ENCODE assay signal across 8 cellular contexts in the genomic region with DNA sequence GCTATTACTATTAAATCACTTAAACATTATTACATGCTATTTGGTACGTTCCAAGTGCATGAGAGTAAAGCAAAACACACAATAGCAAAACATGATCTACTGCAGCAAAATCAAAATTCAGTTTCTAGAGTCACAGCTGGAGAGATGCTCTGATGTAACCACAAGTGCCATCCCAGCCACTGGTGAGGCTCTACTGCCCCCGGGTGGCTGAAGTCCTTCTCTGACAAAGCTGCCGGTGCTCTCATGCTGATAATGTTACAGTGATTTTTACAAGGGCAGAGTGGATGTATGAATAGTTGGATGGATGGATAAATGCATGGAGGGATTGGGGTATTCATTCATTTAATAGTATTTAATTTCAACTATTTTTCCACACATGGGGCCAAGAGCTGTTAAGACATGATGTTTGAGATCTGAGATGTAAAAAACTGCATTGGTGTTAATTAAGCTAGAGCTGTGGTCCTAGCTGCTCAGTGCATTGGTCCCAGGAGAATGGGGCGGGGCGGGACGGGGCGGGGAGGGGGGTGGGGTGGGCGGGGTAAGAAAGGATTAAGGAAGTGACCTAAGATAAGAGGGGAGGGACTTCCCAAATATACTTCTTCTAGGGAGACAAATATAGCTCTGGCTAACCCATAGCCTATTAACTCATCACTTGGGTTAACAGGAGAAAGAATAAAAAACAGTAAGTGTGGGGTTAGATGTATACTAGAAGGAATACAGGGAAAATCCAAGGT. TPM values are rescaled to one million over a fixed set of nuclear protein-coding genes. Genes with fewer than 3 reads are reported as not detected.
DNase-seq lines count a peak whose midpoint lies in the region; ATAC-seq and TF ChIP-seq lines count a peak whose summit lies in the region.

No MANE protein-coding gene starts in this region.

- peaks cover 9 to 24% (median 18%) of the 10 kb centered on the region in 5 donors for H3K27me3 Mint-ChIP-seq in naive thymus-derived CD8-positive, alpha-beta T cell

- H3K4me3 Mint-ChIP-seq in naive thymus-derived CD8-positive, alpha-beta T cell: no peak overlapping the region

- no peak for TF ChIP-seq POLR2A in esophagus squamous epithelium (IDR thresholded peaks at IDR 0.05)
- TF ChIP-seq POLR2A in stomach (IDR thresholded peaks at IDR 0.05): no peak

- peaks cover 19% of the 10 kb centered on the region for H3K4me1 ChIP-seq in OCI-LY7 (ENCODE audit: insufficient read depth, low read length, poor library complexity, severe bottlenecking)
- no peaks in the 10 kb centered on the region for H3K4me1 ChIP-seq in esophagus squamous epithelium
- no peaks in the 10 kb centered on the region for H3K4me1 ChIP-seq in stomach

- H3K9me3 ChIP-seq in OCI-LY7 (ENCODE audit: low read length) (no peaks in the 10 kb centered on the region), esophagus squamous epithelium (no peaks in the 10 kb centered on the region), stomach (no peaks in the 10 kb centered on the region)

- H3K9me2 ChIP-seq in OCI-LY7 (ENCODE audit: insufficient read depth, low read length): no peaks in the 10 kb centered on the region

- in situ Hi-C loops in KBM-7 (cut with MboI; ENCODE audit: low pct_unique_long_range_greater_than_20kb, low sequenced_read_pairs): no loop called here

- no peaks in the 10 kb centered on the region for H3K79me2 ChIP-seq in OCI-LY7 (ENCODE audit: insufficient read depth, low read depth, low read length)

- POLR2A ChIA-PET in OCI-LY7 (lab: Charles Lee): no interaction called here
- POLR2A ChIA-PET in naive thymus-derived CD8-positive, alpha-beta T cell (lab: Charles Lee): no interaction called here

- H4K20me1 ChIP-seq in OCI-LY7 (ENCODE audit: insufficient read depth, low read length): no peaks in the 10 kb centered on the region

- H3K36me3 ChIP-seq in OCI-LY7 (ENCODE audit: insufficient read depth, low read length): no peaks in the 10 kb centered on the region
- no peaks in the 10 kb centered on the region for H3K36me3 ChIP-seq in esophagus squamous epithelium
- H3K36me3 ChIP-seq in stomach: no peaks in the 10 kb centered on the region

- H3K36me3 Mint-ChIP-seq in naive thymus-derived CD8-positive, alpha-beta T cell: no peaks in the 10 kb centered on the region

- H3K27ac Mint-ChIP-seq in naive thymus-derived CD8-positive, alpha-beta T cell: no peak overlapping the region

- BruUV-seq in OCI-LY7 (replicated peaks; lab: Mats Ljungman, UMichigan): no TSS peak

- peak; percentile 21 for DNase-seq in DMS 273 treated with DMSO at 0.1 percent for 48 hours (lab: John Stamatoyannopoulos, UW)
- peak; percentile 86 for DNase-seq in KBM-7
- DNase-seq in OCI-LY7 (ENCODE audit: low spot score): peak; percentile 88
- peak; percentile 44 for DNase-seq in activated T-cell treated with anti-CD3 and anti-CD28 coated beads for 4 hours
- no peak for DNase-seq in esophagus squamous epithelium (lab: John Stamatoyannopoulos, UW)
- DNase-seq in naive thymus-derived CD8-positive, alpha-beta T cell: peak; percentile 19 to 78 (median 48)
- DNase-seq in stomach: peak; percentile 69
- no peak for DNase-seq in OCI-M2 (lab: John Stamatoyannopoulos, UW; ENCODE audit: unreplicated experiment)

- TF ChIP-seq CTCF in OCI-LY7 (conservative IDR thresholded peaks at IDR 0.05; ENCODE audit: low read length): peak; percentile 100
- TF ChIP-seq CTCF in esophagus squamous epithelium (IDR thresholded peaks at IDR 0.05): peak in 5 of 6 experiments; percentile 68 to 85 (median 76)
- peak in 5 of 7 experiments; percentile 40 to 68 (median 59) for TF ChIP-seq CTCF in stomach (IDR thresholded peaks at IDR 0.05)

- no peak for TF ChIP-seq EP300 in stomach (IDR thresholded peaks at IDR 0.05)

- peak overlapping the region; percentile 50; the same call in 1 of the 2 replicates for H2AFZ ChIP-seq in OCI-LY7 (ENCODE audit: low read length)

- no peaks in the 10 kb centered on the region for H3K9me3 Mint-ChIP-seq in naive thymus-derived CD8-positive, alpha-beta T cell

- H3K27ac ChIP-seq in OCI-LY7 (ENCODE audit: low read depth, low read length, poor library complexity, severe bottlenecking): no peak overlapping the region
- H3K27ac ChIP-seq in esophagus squamous epithelium: no peak overlapping the region
- H3K27ac ChIP-seq in stomach: no peak overlapping the region

- peak; percentile 47 to 71 for ATAC-seq in naive thymus-derived CD8-positive, alpha-beta T cell

- H3K27me3 ChIP-seq in esophagus squamous epithelium: peaks cover 0 to 14% (median 0%) of the 10 kb centered on the region in 4 donors
- peaks cover 0 to under 1% (median 0%) of the 10 kb centered on the region in 3 donors for H3K27me3 ChIP-seq in stomach

- H3K4me3 ChIP-seq in OCI-LY7 (ENCODE audit: low read depth, low read length, poor library complexity, severe bottlenecking) (no peak overlapping the region), esophagus squamous epithelium (no peak overlapping the region), stomach (no peak overlapping the region)

- peaks cover 0 to under 1% (median 0%) of the 10 kb centered on the region in 4 donors for H3K4me1 Mint-ChIP-seq in naive thymus-derived CD8-positive, alpha-beta T cell

- CTCF ChIA-PET in OCI-LY7 (lab: Charles Lee; ENCODE audit: unreplicated experiment): interaction anchor here (0.5 to 2.1 kb wide), 4 partner anchors 67 to 375 kb away, joined by 3 to 9 read pairs (median 3); no protein-coding TSS in a partner anchor

- 1 to 3% methylated on average over 3 to 7 of the region's 8 CpGs for WGBS in esophagus squamous epithelium, 2 donors
- WGBS in stomach, 5 donors: 1 to 6% (median 3%) methylated on average over 8 of the region's 8 CpGs

- intact Hi-C loops in OCI-LY7 (cut with micrococcal nuclease; ENCODE audit: unreplicated experiment): loop anchor here (1.0 to 5.0 kb wide), 5 partner anchors 48 to 375 kb away; no protein-coding TSS in a partner anchor
- intact Hi-C loops in esophagus squamous epithelium (cut with DNase I): no loop called here
- intact Hi-C loops in stomach (cut with DNase I; ENCODE audit: low total_unique reads): no loop called here

- H3K4me2 ChIP-seq in OCI-LY7 (ENCODE audit: low read length): peak overlapping the region; percentile 45

RNA-seq across cellular contexts. Expression of a gene that starts 5.3 kb away (rescaled TPM):
- not detected in 2 replicates for total RNA-seq in OCI-LY7 (2014; rRNA removed; shearing (Covaris generic))
- total RNA-seq in OCI-LY7 (2022) (not detected in 2 replicates), esophagus squamous epithelium (1 to 10 TPM in 3 of 4 donors, not detected in 1; 1.1 to 2.1 (median 1.4) TPM), stomach (10 to 100 TPM in 1 of 5 donors, 1 to 10 TPM in 3, not detected in 1; 1.8 to 19.8 (median 2.3) TPM)
- under 1 TPM; 0.60 to 0.69 TPM for total RNA-seq in naive thymus-derived CD8-positive, alpha-beta T cell
- under 1 TPM; 0.36 to 0.94 (median 0.80) TPM for polyA plus RNA-seq in naive thymus-derived CD8-positive, alpha-beta T cell
- 1 to 10 TPM; 1.6 to 4.1 (median 3.4) TPM for polyA plus RNA-seq in stomach

Comparison
In these comparisons a context has a peak if more than half of its experiments do, and no peak if none do; other contexts are left out.
1. DNase-seq: peak in DMS 273 treated with DMSO at 0.1 percent for 48 hours (single experiment), KBM-7 (single experiment), OCI-LY7 (single experiment), activated T-cell treated with anti-CD3 and anti-CD28 coated beads for 4 hours (single experiment), naive thymus-derived CD8-positive, alpha-beta T cell (10 of 10) and stomach (single experiment); none in esophagus squamous epithelium (single experiment) and OCI-M2 (single experiment).
2. Peak in every context shown above with its lines, with median percentiles within 50 percentile points of each other: CTCF ChIP-seq.